ENCODE assay signal across 12 cellular contexts in the genomic region with DNA sequence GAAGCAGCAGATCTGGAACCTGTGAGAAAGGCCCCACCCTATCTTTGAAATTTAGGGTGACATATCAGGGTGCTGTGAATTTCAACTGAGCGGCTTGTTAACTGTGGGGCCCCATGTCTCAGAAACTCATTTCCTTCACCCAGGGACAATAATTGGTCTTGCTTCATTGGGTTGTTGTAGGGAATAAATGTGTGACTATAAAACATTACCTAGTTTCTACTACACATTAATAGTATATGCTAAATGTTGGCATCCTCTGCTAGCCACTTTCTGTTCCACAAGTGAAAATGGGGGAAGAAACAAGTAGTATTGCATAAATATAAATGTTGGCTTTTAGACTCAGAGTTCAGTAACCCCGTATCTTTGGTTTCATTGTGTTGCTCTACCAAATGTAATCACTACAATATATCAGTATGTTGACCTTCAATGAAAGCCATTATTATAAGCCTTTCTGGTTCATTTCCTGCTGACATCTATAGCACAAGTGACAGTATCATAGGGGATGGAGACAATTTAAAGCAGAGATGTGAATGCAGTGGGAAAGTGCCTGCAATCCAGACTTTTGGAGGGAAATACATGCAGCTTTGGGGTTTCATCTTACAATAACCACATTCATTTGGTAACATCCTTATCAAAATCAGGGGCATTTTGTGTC.
DNase-seq lines count a peak whose midpoint lies in the region; ATAC-seq and TF ChIP-seq lines count a peak whose summit lies in the region.
"Had no signal": no experiment of that assay in that cellular context is flagged by ENCODE, and none has a peak within 500 bp of the region (broad histone marks: within the 10 kb centered on the region; RNA-seq: fewer than 3 reads in every experiment).

No MANE protein-coding gene starts in this region.

- peaks cover 75% of the 10 kb centered on the region for H3K4me1 Mint-ChIP-seq in HFFc6 (ENCODE audit: low read depth)
- no peaks in the 10 kb centered on the region for H3K4me1 Mint-ChIP-seq in stimulated activated memory B cell treated with anti-CD40 and anti-IgM and Interleukin-4, amounts not matched to agents 10 μg/mL and 1 μg/mL and 100 μg/mL, for 72 hours

- H3K27ac ChIP-seq in left ventricle myocardium inferior (replicated peaks) = no peak overlapping the region
- H3K27ac ChIP-seq: skin epidermis had no signal

- intact Hi-C loops in left ventricle myocardium inferior (cut with micrococcal nuclease) = no loop called here

- H3K27me3 ChIP-seq in left ventricle myocardium inferior (ENCODE audit: low read depth) = no peaks in the 10 kb centered on the region

- no peak overlapping the region for H3K4me3 ChIP-seq in left ventricle myocardium inferior
- H3K4me3 ChIP-seq: skin epidermis had no signal

- H3K9me3 ChIP-seq in left ventricle myocardium inferior (replicated peaks) = no peaks in the 10 kb centered on the region

- H3K27ac Mint-ChIP-seq in HFFc6 = peak overlapping the region; percentile 82
- no peak overlapping the region for H3K27ac Mint-ChIP-seq in stimulated activated memory B cell treated with anti-CD40 and anti-IgM and Interleukin-4, amounts not matched to agents 10 μg/mL and 1 μg/mL and 100 μg/mL, for 72 hours

- ATAC-seq in GM18867 (IDR thresholded peaks at IDR 0.05; ENCODE audit: unreplicated experiment) (peak; percentile 48), HG03457 (IDR thresholded peaks at IDR 0.05; ENCODE audit: unreplicated experiment) (peak; percentile 44)
- no peak for ATAC-seq in stimulated activated memory B cell treated with anti-CD40 and anti-IgM and Interleukin-4, amounts not matched to agents 10 μg/mL and 1 μg/mL and 100 μg/mL, for 72 hours

- TF ChIP-seq CTCF in HFFc6 (IDR thresholded peaks at IDR 0.05) (no peak), left ventricle myocardium inferior (IDR thresholded peaks at IDR 0.05; ENCODE audit: borderline replicate concordance) (no peak)

- H3K9me3 Mint-ChIP-seq in HFFc6 = no peaks in the 10 kb centered on the region
- peaks cover 10% of the 10 kb centered on the region for H3K9me3 Mint-ChIP-seq in stimulated activated memory B cell treated with anti-CD40 and anti-IgM and Interleukin-4, amounts not matched to agents 10 μg/mL and 1 μg/mL and 100 μg/mL, for 72 hours

- no peaks in the 10 kb centered on the region for H3K27me3 Mint-ChIP-seq in HFFc6 (ENCODE audit: insufficient read depth)
- H3K27me3 Mint-ChIP-seq in stimulated activated memory B cell treated with anti-CD40 and anti-IgM and Interleukin-4, amounts not matched to agents 10 μg/mL and 1 μg/mL and 100 μg/mL, for 72 hours = no peaks in the 10 kb centered on the region

- DNase-seq in HFFc6 (no peak), left kidney (ENCODE audit: low read depth, low spot score) (peak; percentile 18), left ventricle myocardium inferior (no peak), ACHN (no peak), NCI-H524 (lab: John Stamatoyannopoulos, UW) (no peak)
- DNase-seq: activated T-cell treated with anti-CD3 and anti-CD28 coated beads, Interleukin-2, amount 50 U/mL, for 48 hours; GOT3; NCI-H1105 treated with DMSO at 0.1 percent for 48 hours had no signal

- no peaks in the 10 kb centered on the region for H3K36me3 ChIP-seq in left ventricle myocardium inferior

- in situ Hi-C loops in ACHN (cut with HindIII; ENCODE audit: low pct_ligation_motif_present, low pct_unique_long_range_greater_than_20kb, low sequenced_read_pairs) = no loop called here

- no peaks in the 10 kb centered on the region for H3K4me1 ChIP-seq in left ventricle myocardium inferior

- H3K36me3 Mint-ChIP-seq in HFFc6 (ENCODE audit: low read depth) = peaks cover 5% of the 10 kb centered on the region; the same call in 1 of the 2 replicates
- H3K36me3 Mint-ChIP-seq in stimulated activated memory B cell treated with anti-CD40 and anti-IgM and Interleukin-4, amounts not matched to agents 10 μg/mL and 1 μg/mL and 100 μg/mL, for 72 hours = no peaks in the 10 kb centered on the region

- H3K4me3 Mint-ChIP-seq in HFFc6 = peak overlapping the region; percentile 46; the same call in 1 of the 2 replicates
- no peak overlapping the region for H3K4me3 Mint-ChIP-seq in stimulated activated memory B cell treated with anti-CD40 and anti-IgM and Interleukin-4, amounts not matched to agents 10 μg/mL and 1 μg/mL and 100 μg/mL, for 72 hours
